8 cellular contexts compared by ENCODE assay signal in genomic region chr22:37607010-37607911, GRCh38. TPM values are rescaled to one million over a fixed set of nuclear protein-coding genes. Genes with fewer than 3 reads are reported as not detected.
A peak's percentile ranks its signal among the peaks of the same experiment; 100 is the strongest.
DNase-seq lines count a peak whose midpoint lies in the region; ATAC-seq, FAIRE-seq and TF ChIP-seq lines count a peak whose summit lies in the region.

No MANE protein-coding gene starts in this region.

- H3K27me3 Mint-ChIP-seq in mesothelial cell of epicardium (ENCODE audit: low read depth), result no peaks in the 10 kb centered on the region

- H3K4me3 ChIP-seq in epithelial cell of esophagus (ENCODE audit: low read length), result peak overlapping the region; percentile 82

- H3K36me3 Mint-ChIP-seq in mesothelial cell of epicardium, result no peaks in the 10 kb centered on the region

- no peak for ATAC-seq in GM19351 (IDR thresholded peaks at IDR 0.05; ENCODE audit: unreplicated experiment)

- TF ChIP-seq CTCF in epithelial cell of esophagus (IDR thresholded peaks at IDR 0.05; ENCODE audit: insufficient read depth, low read depth, low read length, missing control alignments) (peak; percentile 98), mesothelial cell of epicardium (IDR thresholded peaks at IDR 0.05; ENCODE audit: unreplicated experiment) (peak; percentile 98)

- no peaks in the 10 kb centered on the region for H3K9me3 Mint-ChIP-seq in mesothelial cell of epicardium

- peak; percentile 61 for DNase-seq in DMS53 treated with DMSO at 0.1 percent for 48 hours (lab: John Stamatoyannopoulos, UW; ENCODE audit: unreplicated experiment)
- DNase-seq in HTR-8/SVneo (ENCODE audit: insufficient read length, low spot score), result peak; percentile 69
- peak; percentile 41 for DNase-seq in NOMO-1 treated with DMSO at 0.1 percent for 48 hours (lab: John Stamatoyannopoulos, UW; ENCODE audit: unreplicated experiment)
- peak; percentile 93 for DNase-seq in activated CD8-positive, alpha-beta memory T cell treated with anti-CD3 and anti-CD28 coated beads, Interleukin-2, amount 50 U/mL, for 4 hours
- peak; percentile 93 for DNase-seq in epithelial cell of esophagus (ENCODE audit: low read depth)
- peak; percentile 81 to 97 for DNase-seq in mesothelial cell of epicardium (ENCODE audit: low spot score in 2 of 2, unreplicated experiment in 2 of 2)
- DNase-seq in stimulated activated CD8-positive, alpha-beta memory T cell treated with anti-CD3 and anti-CD28 coated beads, Interleukin-15, amount 100 ng/mL, for 4 hours (ENCODE audit: low read depth in 2 of 2), result peak; percentile 74 to 79

- H3K27ac Mint-ChIP-seq in mesothelial cell of epicardium, result peak overlapping the region; percentile 99

- H3K4me3 Mint-ChIP-seq in mesothelial cell of epicardium, result peak overlapping the region; percentile 88

- peak; percentile 33 for FAIRE-seq in HTR-8/SVneo (lab: Jason Lieb, UNC)

- H3K4me1 Mint-ChIP-seq in mesothelial cell of epicardium, result peaks cover 46% of the 10 kb centered on the region

RNA-seq across cellular contexts. Expression of gene GGA1, which starts 1.4 kb away (rescaled TPM):
- 96.6 to 107 TPM (median 96.6 TPM) in 3 replicates for total RNA-seq in mesothelial cell of epicardium

RNA-seq across cellular contexts. Expression of gene LGALS2, which starts 27.4 kb away (rescaled TPM):
- total RNA-seq in mesothelial cell of epicardium, result 0.43 to 0.64 TPM (median 0.54 TPM) in 3 replicates

RNA-seq across cellular contexts. Expression of gene SH3BP1, which starts 32.2 kb away (rescaled TPM):
- 30.0 to 33.0 TPM (median 31.9 TPM) in 3 replicates for total RNA-seq in mesothelial cell of epicardium

RNA-seq across cellular contexts. Expression of gene CDC42EP1, which starts 47.0 kb away (rescaled TPM):
- total RNA-seq in mesothelial cell of epicardium, result 38.5 to 39.1 TPM (median 38.8 TPM) in 3 replicates

RNA-seq across cellular contexts. Expression of gene PDXP, which starts 51.3 kb away (rescaled TPM):
- 15.6 to 16.5 TPM (median 16.1 TPM) in 3 replicates for total RNA-seq in mesothelial cell of epicardium

Comparison
In these comparisons a context has a peak if more than half of its experiments do, and no peak if none do; other contexts are left out.
1. DNase-seq: peak in every context shown above with its lines; median percentile 93 in activated CD8-positive, alpha-beta memory T cell treated with anti-CD3 and anti-CD28 coated beads, Interleukin-2, amount 50 U/mL, for 4 hours; 93 in epithelial cell of esophagus; 89 in mesothelial cell of epicardium; 76 in stimulated activated CD8-positive, alpha-beta memory T cell treated with anti-CD3 and anti-CD28 coated beads, Interleukin-15, amount 100 ng/mL, for 4 hours; 69 in HTR-8/SVneo; 61 in DMS53 treated with DMSO at 0.1 percent for 48 hours; 41 in NOMO-1 treated with DMSO at 0.1 percent for 48 hours.